2 cellular contexts compared by ENCODE assay signal in the genomic region with DNA sequence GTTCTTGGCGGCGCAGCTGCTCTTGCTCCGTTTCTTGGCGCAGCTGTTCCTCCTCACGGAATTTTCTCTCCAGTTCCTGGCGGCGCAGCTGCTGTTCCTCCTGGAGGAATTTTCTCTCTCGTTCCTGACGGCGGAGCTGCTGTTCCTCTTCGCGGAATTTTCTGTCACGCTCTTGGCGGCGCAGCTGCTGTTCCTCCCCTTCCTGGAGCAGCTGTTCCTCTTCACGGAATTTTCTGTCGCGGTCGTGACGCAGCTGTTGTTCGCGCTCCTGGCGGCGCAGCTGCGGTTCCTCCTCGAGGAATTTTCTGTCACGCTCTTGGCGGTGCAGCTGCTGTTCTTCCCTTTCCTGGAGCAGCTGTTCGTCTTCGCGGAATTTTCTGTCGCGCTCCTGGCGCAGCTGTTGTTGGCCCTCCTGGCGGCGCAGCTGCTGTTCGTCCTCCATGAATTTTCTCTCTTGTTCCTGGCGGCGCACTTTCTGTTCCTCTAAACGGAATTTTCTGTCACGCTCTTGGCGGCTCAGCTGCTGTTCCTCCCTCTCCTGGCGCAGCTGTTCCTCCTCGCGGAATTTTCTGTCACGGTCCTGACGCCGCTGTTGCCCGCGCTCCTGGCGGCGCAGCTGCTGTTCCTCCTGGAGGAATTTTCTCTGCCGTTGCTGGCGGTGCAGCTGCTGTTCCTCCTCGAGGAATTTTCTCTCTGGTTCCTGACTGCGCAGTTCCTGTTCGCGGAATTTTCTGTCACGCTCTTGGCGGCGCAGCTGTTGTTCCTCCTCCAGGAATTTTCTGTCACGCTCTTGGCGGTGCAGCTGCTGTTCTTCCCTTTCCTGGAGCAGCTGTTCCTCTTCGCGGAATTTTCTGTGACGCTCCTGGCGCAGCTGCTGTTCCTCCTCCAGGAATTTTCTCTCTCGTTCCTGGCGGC.
TF ChIP-seq lines count a peak whose summit lies in the region.

No MANE protein-coding gene starts in this region.

TF ChIP-seq in liver, 16 proteins besides CTCF, POLR2A, EP300 and RAD21:
- TF ChIP-seq RXRA (IDR thresholded peaks at IDR 0.05): no peak
- TF ChIP-seq HNF4A (conservative IDR thresholded peaks at IDR 0.05): no peak
- TF ChIP-seq JUND (IDR thresholded peaks at IDR 0.05): no peak
- TF ChIP-seq HNF4G (IDR thresholded peaks at IDR 0.05): no peak
- no peak for TF ChIP-seq TAF1 (conservative IDR thresholded peaks at IDR 0.05)
- TF ChIP-seq, protein P1, sequence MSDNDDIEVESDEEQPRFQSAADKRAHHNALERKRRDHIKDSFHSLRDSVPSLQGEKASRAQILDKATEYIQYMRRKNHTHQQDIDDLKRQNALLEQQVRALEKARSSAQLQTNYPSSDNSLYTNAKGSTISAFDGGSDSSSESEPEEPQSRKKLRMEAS (IDR thresholded peaks at IDR 0.05): no peak
- no peak for TF ChIP-seq ATF3 (IDR thresholded peaks at IDR 0.05)
- TF ChIP-seq ZBTB33 (IDR thresholded peaks at IDR 0.05): no peak
- TF ChIP-seq YY1 (IDR thresholded peaks at IDR 0.05): no peak
- TF ChIP-seq EGR1 (IDR thresholded peaks at IDR 0.05; ENCODE audit: low read depth in 2 of 2): no peak
- TF ChIP-seq NR2F2 (IDR thresholded peaks at IDR 0.05): no peak

TF ChIP-seq in HepG2, 621 proteins besides CTCF, POLR2A, EP300 and RAD21:
- TF ChIP-seq, protein P2, sequence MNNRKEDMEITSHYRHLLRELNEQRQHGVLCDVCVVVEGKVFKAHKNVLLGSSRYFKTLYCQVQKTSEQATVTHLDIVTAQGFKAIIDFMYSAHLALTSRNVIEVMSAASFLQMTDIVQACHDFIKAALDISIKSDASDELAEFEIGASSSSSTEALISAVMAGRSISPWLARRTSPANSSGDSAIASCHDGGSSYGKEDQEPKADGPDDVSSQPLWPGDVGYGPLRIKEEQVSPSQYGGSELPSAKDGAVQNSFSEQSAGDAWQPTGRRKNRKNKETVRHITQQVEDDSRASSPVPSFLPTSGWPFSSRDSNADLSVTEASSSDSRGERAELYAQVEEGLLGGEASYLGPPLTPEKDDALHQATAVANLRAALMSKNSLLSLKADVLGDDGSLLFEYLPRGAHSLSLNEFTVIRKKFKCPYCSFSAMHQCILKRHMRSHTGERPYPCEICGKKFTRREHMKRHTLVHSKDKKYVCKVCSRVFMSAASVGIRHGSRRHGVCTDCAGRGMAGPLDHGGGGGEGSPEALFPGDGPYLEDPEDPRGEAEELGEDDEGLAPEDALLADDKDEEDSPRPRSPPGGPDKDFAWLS (CRISPR knock-in tag; IDR thresholded peaks at IDR 0.05; ENCODE audit: borderline replicate concordance): no peak
- no peak for TF ChIP-seq WIZ (CRISPR knock-in tag; IDR thresholded peaks at IDR 0.05)
- TF ChIP-seq HES4 (CRISPR knock-in tag; IDR thresholded peaks at IDR 0.05; ENCODE audit: borderline replicate concordance): no peak
- TF ChIP-seq ZNF761 (CRISPR knock-in tag; conservative IDR thresholded peaks at IDR 0.05): no peak
- TF ChIP-seq, protein P3, sequence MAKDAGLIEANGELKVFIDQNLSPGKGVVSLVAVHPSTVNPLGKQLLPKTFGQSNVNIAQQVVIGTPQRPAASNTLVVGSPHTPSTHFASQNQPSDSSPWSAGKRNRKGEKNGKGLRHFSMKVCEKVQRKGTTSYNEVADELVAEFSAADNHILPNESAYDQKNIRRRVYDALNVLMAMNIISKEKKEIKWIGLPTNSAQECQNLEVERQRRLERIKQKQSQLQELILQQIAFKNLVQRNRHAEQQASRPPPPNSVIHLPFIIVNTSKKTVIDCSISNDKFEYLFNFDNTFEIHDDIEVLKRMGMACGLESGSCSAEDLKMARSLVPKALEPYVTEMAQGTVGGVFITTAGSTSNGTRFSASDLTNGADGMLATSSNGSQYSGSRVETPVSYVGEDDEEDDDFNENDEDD (CRISPR knock-in tag; IDR thresholded peaks at IDR 0.05; ENCODE audit: borderline replicate concordance): no peak
- no peak for TF ChIP-seq SMAD1 (CRISPR knock-in tag; IDR thresholded peaks at IDR 0.05; ENCODE audit: borderline replicate concordance, low read depth)
